Comparison of ENCODE assay signal across 23 cellular contexts in the genomic region with DNA sequence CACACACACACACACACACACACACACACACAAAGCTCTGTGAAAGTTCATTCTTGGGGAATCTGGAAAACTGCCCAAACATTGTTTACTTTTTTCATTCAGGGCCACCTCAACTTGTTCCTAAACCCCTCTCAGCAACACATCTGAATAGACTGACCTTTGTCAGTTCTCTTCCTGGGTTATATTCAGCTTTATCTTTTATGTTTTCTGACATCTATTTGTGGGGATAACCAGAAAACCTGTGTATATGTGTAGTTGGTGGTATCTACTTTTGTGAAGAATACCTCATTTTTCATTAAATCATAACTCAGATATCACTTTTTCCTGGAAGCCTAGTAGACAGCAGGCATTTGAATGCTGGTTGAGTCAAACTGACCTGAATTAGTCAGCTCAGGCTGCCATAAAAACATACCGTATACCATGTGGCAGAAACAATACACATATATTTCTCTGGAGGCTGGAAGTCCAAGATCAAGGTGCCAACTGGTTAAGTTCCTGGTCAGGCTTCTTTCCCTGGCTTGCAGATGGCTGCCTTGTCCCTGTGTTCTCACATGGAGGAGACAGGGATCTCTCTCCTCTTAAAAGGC. TPM values are rescaled to one million over a fixed set of nuclear protein-coding genes. Genes with fewer than 3 reads are reported as not detected.
DNase-seq lines count a peak whose midpoint lies in the region; ATAC-seq and TF ChIP-seq lines count a peak whose summit lies in the region.
"Had no signal": no experiment of that assay in that cellular context is flagged by ENCODE, and none has a peak within 500 bp of the region (broad histone marks: within the 10 kb centered on the region; RNA-seq: fewer than 3 reads in every experiment).

No MANE protein-coding gene starts in this region.

- H3K4me3 ChIP-seq in PC-3 (ENCODE audit: low read length): no peak overlapping the region
- H3K4me3 ChIP-seq in coronary artery: no peak overlapping the region
- H3K4me3 ChIP-seq: lower lobe of right lung, prostate gland, uterus had no signal

- CTCF ChIA-PET in activated naive CD4-positive, alpha-beta T cell treated with anti-CD3 and anti-CD28 coated beads for 36 hours (lab: Charles Lee): interaction anchor here (0.6 to 7.1 kb wide), 12 partner anchors 9 to 138 kb away, joined by 3 to 51 read pairs (median 7); a partner anchor contains a TSS
- CTCF ChIA-PET in PC-3 (lab: Charles Lee): interaction anchor here (1.1 kb wide), 1 partner anchor 16 kb away, joined by 7 read pairs; no protein-coding TSS in a partner anchor

- no TSS peak for BruUV-seq in PC-3 (replicated peaks; lab: Mats Ljungman, UMichigan)

- no peak overlapping the region for H3K27ac ChIP-seq in PC-3 (ENCODE audit: low read length)
- no peak overlapping the region for H3K27ac ChIP-seq in coronary artery
- H3K27ac ChIP-seq: lower lobe of right lung, prostate gland, uterus had no signal

- H3K27me3 Mint-ChIP-seq in activated naive CD4-positive, alpha-beta T cell treated with anti-CD3 and anti-CD28 coated beads for 36 hours (ENCODE audit: low read depth): no peaks in the 10 kb centered on the region
- no peaks in the 10 kb centered on the region for H3K27me3 Mint-ChIP-seq in activated naive CD8-positive, alpha-beta T cell treated with anti-CD3 and anti-CD28 coated beads for 36 hours
- H3K27me3 Mint-ChIP-seq in stimulated activated naive CD8-positive, alpha-beta T cell treated with anti-CD3 and anti-CD28 coated beads, Interleukin-15, Interleukin-2, amounts not matched to agents 100 ng/mL and 50 ng/mL, for 24 hours: no peaks in the 10 kb centered on the region
- H3K27me3 Mint-ChIP-seq: CD4-positive, alpha-beta memory T cell had no signal

- peaks cover 71% of the 10 kb centered on the region for H3K36me3 Mint-ChIP-seq in activated naive CD4-positive, alpha-beta T cell treated with anti-CD3 and anti-CD28 coated beads for 36 hours (ENCODE audit: low read depth)
- peaks cover 84% of the 10 kb centered on the region for H3K36me3 Mint-ChIP-seq in activated naive CD8-positive, alpha-beta T cell treated with anti-CD3 and anti-CD28 coated beads for 36 hours
- H3K36me3 Mint-ChIP-seq in stimulated activated naive CD8-positive, alpha-beta T cell treated with anti-CD3 and anti-CD28 coated beads, Interleukin-15, Interleukin-2, amounts not matched to agents 100 ng/mL and 50 ng/mL, for 24 hours (ENCODE audit: low read depth): peaks cover 41% of the 10 kb centered on the region

- peak; percentile 53 for DNase-seq in activated naive CD4-positive, alpha-beta T cell treated with anti-CD3 and anti-CD28 coated beads for 36 hours
- DNase-seq in activated naive CD4-positive, alpha-beta T cell treated with anti-CD3 and anti-CD28 coated beads, Interleukin-2, amount 50 U/mL, for 16 hours: no peak
- DNase-seq in PC-3 (no peak), coronary artery (ENCODE audit: low spot score) (no peak), NCI-H128 (lab: John Stamatoyannopoulos, UW; ENCODE audit: unreplicated experiment) (no peak)
- no peak for DNase-seq in activated naive CD8-positive, alpha-beta T cell treated with anti-CD3 and anti-CD28 coated beads for 36 hours
- DNase-seq: activated gamma-delta T cell treated with Interleukin-2 at 50 U/mL for 16 hours; CD4-positive, alpha-beta memory T cell; effector CD8-positive, alpha-beta T cell; foreskin melanocyte; hippocampal formation; Kasumi-1; kidney; lower lobe of right lung; NCI-H1048; NCI-H2081; NCI-H510A treated with DMSO at 0.1 percent for 48 hours; SK-N-SH; T-helper 9 cell; uterus had no signal

- no peaks in the 10 kb centered on the region for H3K9me3 ChIP-seq in PC-3 (ENCODE audit: low read length)
- H3K9me3 ChIP-seq: prostate gland, SK-N-SH, uterus had no signal

- POLR2A ChIA-PET in PC-3 (lab: Charles Lee; ENCODE audit: unreplicated experiment): no interaction called here

- H3K4me1 Mint-ChIP-seq in activated naive CD4-positive, alpha-beta T cell treated with anti-CD3 and anti-CD28 coated beads for 36 hours (ENCODE audit: low read depth): peaks cover 60% of the 10 kb centered on the region
- peaks cover 54% of the 10 kb centered on the region for H3K4me1 Mint-ChIP-seq in activated naive CD8-positive, alpha-beta T cell treated with anti-CD3 and anti-CD28 coated beads for 36 hours
- peaks cover 62% of the 10 kb centered on the region for H3K4me1 Mint-ChIP-seq in stimulated activated naive CD8-positive, alpha-beta T cell treated with anti-CD3 and anti-CD28 coated beads, Interleukin-15, Interleukin-2, amounts not matched to agents 100 ng/mL and 50 ng/mL, for 24 hours (ENCODE audit: low read depth)

- H3K9me2 ChIP-seq in PC-3 (replicated peaks; ENCODE audit: low read length): no peaks in the 10 kb centered on the region
- H3K9me2 ChIP-seq: SK-N-SH had no signal

- no peaks in the 10 kb centered on the region for H3K4me1 ChIP-seq in PC-3 (ENCODE audit: insufficient read depth, low read length)
- H3K4me1 ChIP-seq: prostate gland, uterus had no signal

- ATAC-seq in PC-3: peak; percentile 51; the same call in 1 of the 2 replicates
- ATAC-seq: lower lobe of right lung had no signal

- peak overlapping the region; percentile 54 for H3K4me3 Mint-ChIP-seq in activated naive CD4-positive, alpha-beta T cell treated with anti-CD3 and anti-CD28 coated beads for 36 hours
- peak overlapping the region; percentile 11 for H3K4me3 Mint-ChIP-seq in activated naive CD8-positive, alpha-beta T cell treated with anti-CD3 and anti-CD28 coated beads for 36 hours
- peak overlapping the region; percentile 8 for H3K4me3 Mint-ChIP-seq in stimulated activated naive CD8-positive, alpha-beta T cell treated with anti-CD3 and anti-CD28 coated beads, Interleukin-15, Interleukin-2, amounts not matched to agents 100 ng/mL and 50 ng/mL, for 24 hours

- H3K27ac Mint-ChIP-seq in activated naive CD4-positive, alpha-beta T cell treated with anti-CD3 and anti-CD28 coated beads for 36 hours: peak overlapping the region; percentile 94
- H3K27ac Mint-ChIP-seq in activated naive CD8-positive, alpha-beta T cell treated with anti-CD3 and anti-CD28 coated beads for 36 hours: peak overlapping the region; percentile 87
- H3K27ac Mint-ChIP-seq in stimulated activated naive CD8-positive, alpha-beta T cell treated with anti-CD3 and anti-CD28 coated beads, Interleukin-15, Interleukin-2, amounts not matched to agents 100 ng/mL and 50 ng/mL, for 24 hours: peak overlapping the region; percentile 61

- no peaks in the 10 kb centered on the region for H3K36me3 ChIP-seq in PC-3 (ENCODE audit: low read depth, low read length)
- H3K36me3 ChIP-seq: lower lobe of right lung, prostate gland, uterus had no signal

- no peak for TF ChIP-seq CTCF in PC-3 (conservative IDR thresholded peaks at IDR 0.05; ENCODE audit: low read depth, low read length)
- no peak for TF ChIP-seq CTCF in coronary artery (IDR thresholded peaks at IDR 0.05)

- no peaks in the 10 kb centered on the region for H4K20me1 ChIP-seq in PC-3 (ENCODE audit: low read length)

- H3K9ac ChIP-seq in PC-3 (ENCODE audit: low read length): no peak overlapping the region
- H3K9ac ChIP-seq: SK-N-SH had no signal

- H3K4me2 ChIP-seq in PC-3 (ENCODE audit: low read length): no peak overlapping the region
- H3K4me2 ChIP-seq: SK-N-SH had no signal

- H3K9me3 Mint-ChIP-seq in activated naive CD4-positive, alpha-beta T cell treated with anti-CD3 and anti-CD28 coated beads for 36 hours: peaks cover 29% of the 10 kb centered on the region
- peaks cover 45% of the 10 kb centered on the region for H3K9me3 Mint-ChIP-seq in activated naive CD8-positive, alpha-beta T cell treated with anti-CD3 and anti-CD28 coated beads for 36 hours
- peaks cover 10% of the 10 kb centered on the region for H3K9me3 Mint-ChIP-seq in stimulated activated naive CD8-positive, alpha-beta T cell treated with anti-CD3 and anti-CD28 coated beads, Interleukin-15, Interleukin-2, amounts not matched to agents 100 ng/mL and 50 ng/mL, for 24 hours

- no peaks in the 10 kb centered on the region for H3K27me3 ChIP-seq in PC-3 (ENCODE audit: low read length)
- H3K27me3 ChIP-seq: uterus had no signal

- H3F3A ChIP-seq in PC-3 (ENCODE audit: low read length, unreplicated experiment): no peaks in the 10 kb centered on the region

- H2AFZ ChIP-seq in PC-3 (ENCODE audit: low read length): no peak overlapping the region

- no peaks in the 10 kb centered on the region for H3K79me2 ChIP-seq in PC-3 (ENCODE audit: low read length)

- intact Hi-C loops in activated naive CD4-positive, alpha-beta T cell treated with anti-CD3 and anti-CD28 coated beads for 36 hours (cut with micrococcal nuclease): loop anchor here (1.0 to 10.0 kb wide), 5 partner anchors 9 to 529 kb away; a partner anchor contains a TSS
- intact Hi-C loops in PC-3 (cut with micrococcal nuclease): no loop called here

RNA-seq across cellular contexts. Expression of a gene that starts 11.0 kb away (rescaled TPM):
- total RNA-seq in activated naive CD4-positive, alpha-beta T cell treated with anti-CD3 and anti-CD28 coated beads for 36 hours: 10 to 100 TPM; 49.0 to 50.6 TPM
- total RNA-seq in PC-3 (2014; rRNA removed): 9.5 and 13.1 TPM in 2 replicates
- total RNA-seq in activated naive CD8-positive, alpha-beta T cell treated with anti-CD3 and anti-CD28 coated beads for 36 hours: 10 to 100 TPM; 29.7 to 31.4 TPM

RNA-seq across cellular contexts. Expression of a gene that starts 28.7 kb away (rescaled TPM):
- 1 to 10 TPM; 9.1 to 9.9 TPM for total RNA-seq in activated naive CD4-positive, alpha-beta T cell treated with anti-CD3 and anti-CD28 coated beads for 36 hours
- 0.35 and 2.1 TPM in 2 replicates for total RNA-seq in PC-3 (2014; rRNA removed)
- total RNA-seq in activated naive CD8-positive, alpha-beta T cell treated with anti-CD3 and anti-CD28 coated beads for 36 hours: 10 to 100 TPM in 1 of 2 experiments, 1 to 10 TPM in 1; 9.2 to 10.0 TPM
- total RNA-seq: H1 had no signal

RNA-seq across cellular contexts. Expression of a gene that starts 40.6 kb away (rescaled TPM):
- 1 to 10 TPM; 7.2 to 7.7 TPM for total RNA-seq in activated naive CD4-positive, alpha-beta T cell treated with anti-CD3 and anti-CD28 coated beads for 36 hours
- total RNA-seq in PC-3 (2014; rRNA removed): 5.0 and 6.5 TPM in 2 replicates
- total RNA-seq in activated naive CD8-positive, alpha-beta T cell treated with anti-CD3 and anti-CD28 coated beads for 36 hours: 10 to 100 TPM; 11.8 to 13.2 TPM
